8 cellular contexts compared by ENCODE assay signal in genomic region chr17:76672270-76672851, GRCh38. TPM values are rescaled to one million over a fixed set of nuclear protein-coding genes. Genes with fewer than 3 reads are reported as not detected.
DNase-seq lines count a peak whose midpoint lies in the region; ATAC-seq and TF ChIP-seq lines count a peak whose summit lies in the region.

No MANE protein-coding gene starts in this region.

- no peaks in the 10 kb centered on the region for H3K9me3 ChIP-seq in Caco-2

- no peaks in the 10 kb centered on the region for H3K36me3 ChIP-seq in Caco-2 (ENCODE audit: control insufficient read depth, insufficient read depth, low read length)

- H3K27me3 Mint-ChIP-seq in Caco-2 (ENCODE audit: insufficient read depth, unreplicated experiment) = no peaks in the 10 kb centered on the region
- peaks cover 7% of the 10 kb centered on the region for H3K27me3 Mint-ChIP-seq in dendritic cell treated with granulocyte-macrophage colony-stimulating factor and Interleukin-4, amounts not matched to agents 40 ng/mL and 50 ng/mL, for 4 days
- H3K27me3 Mint-ChIP-seq in natural killer cell treated with Interleukin-12 subunit alpha and Interleukin-12 subunit beta and Interleukin-15 and Interleukin-18, amount 100 ng/mL, for 72 hours = no peaks in the 10 kb centered on the region

- H3K4me3 Mint-ChIP-seq in Caco-2 (ENCODE audit: unreplicated experiment) = peak overlapping the region; percentile 85
- peak overlapping the region; percentile 84 for H3K4me3 Mint-ChIP-seq in dendritic cell treated with granulocyte-macrophage colony-stimulating factor and Interleukin-4, amounts not matched to agents 40 ng/mL and 50 ng/mL, for 4 days
- peak overlapping the region; percentile 84 for H3K4me3 Mint-ChIP-seq in natural killer cell treated with Interleukin-12 subunit alpha and Interleukin-12 subunit beta and Interleukin-15 and Interleukin-18, amount 100 ng/mL, for 72 hours

- ATAC-seq in natural killer cell treated with Interleukin-12 subunit alpha and Interleukin-12 subunit beta and Interleukin-15 and Interleukin-18, amount 100 ng/mL, for 72 hours = no peak
- ATAC-seq in esophagus mucosa (no peak), GM19467 (IDR thresholded peaks at IDR 0.05; ENCODE audit: unreplicated experiment) (no peak), HG02571 (IDR thresholded peaks at IDR 0.05; ENCODE audit: unreplicated experiment) (no peak)

- H3K27ac Mint-ChIP-seq in Caco-2 (ENCODE audit: unreplicated experiment) = peak overlapping the region; percentile 94
- H3K27ac Mint-ChIP-seq in dendritic cell treated with granulocyte-macrophage colony-stimulating factor and Interleukin-4, amounts not matched to agents 40 ng/mL and 50 ng/mL, for 4 days = peak overlapping the region; percentile 91
- H3K27ac Mint-ChIP-seq in natural killer cell treated with Interleukin-12 subunit alpha and Interleukin-12 subunit beta and Interleukin-15 and Interleukin-18, amount 100 ng/mL, for 72 hours = peak overlapping the region; percentile 86 to 98

- TSS peak; percentile 89 for BruUV-seq in Caco-2 (replicated peaks; lab: Mats Ljungman, UMichigan)

- H3K4me1 Mint-ChIP-seq in Caco-2 (ENCODE audit: low read depth, unreplicated experiment) = peaks cover 33% of the 10 kb centered on the region
- peaks cover 24% of the 10 kb centered on the region for H3K4me1 Mint-ChIP-seq in dendritic cell treated with granulocyte-macrophage colony-stimulating factor and Interleukin-4, amounts not matched to agents 40 ng/mL and 50 ng/mL, for 4 days (ENCODE audit: low read depth)
- H3K4me1 Mint-ChIP-seq in natural killer cell treated with Interleukin-12 subunit alpha and Interleukin-12 subunit beta and Interleukin-15 and Interleukin-18, amount 100 ng/mL, for 72 hours (ENCODE audit: low read depth in 2 of 2) = peaks cover 21 to 22% of the 10 kb centered on the region in 2 donors

- intact Hi-C loops in Caco-2 (cut with micrococcal nuclease; ENCODE audit: unreplicated experiment) = loop anchor here (5.0 kb wide), 1 partner anchor 40 kb away; the partner anchor contains the start of gene MXRA7
- intact Hi-C loops in dendritic cell treated with granulocyte-macrophage colony-stimulating factor and Interleukin-4, amounts not matched to agents 40 ng/mL and 50 ng/mL, for 4 days (cut with micrococcal nuclease) = no loop called here

- H3K9me3 Mint-ChIP-seq in Caco-2 (ENCODE audit: unreplicated experiment) = no peaks in the 10 kb centered on the region
- H3K9me3 Mint-ChIP-seq in dendritic cell treated with granulocyte-macrophage colony-stimulating factor and Interleukin-4, amounts not matched to agents 40 ng/mL and 50 ng/mL, for 4 days = no peaks in the 10 kb centered on the region
- H3K9me3 Mint-ChIP-seq in natural killer cell treated with Interleukin-12 subunit alpha and Interleukin-12 subunit beta and Interleukin-15 and Interleukin-18, amount 100 ng/mL, for 72 hours = no peaks in the 10 kb centered on the region

- peak in 1 of 2 experiments; percentile 33 for DNase-seq in Caco-2
- peak; percentile 14 for DNase-seq in NCI-H146 treated with DMSO at 0.1 percent for 48 hours (lab: John Stamatoyannopoulos, UW; ENCODE audit: unreplicated experiment)
- DNase-seq in natural killer cell treated with Interleukin-12 subunit alpha and Interleukin-12 subunit beta and Interleukin-15 and Interleukin-18, amount 100 ng/mL, for 72 hours (ENCODE audit: low spot score) = no peak
- no peak for DNase-seq in HK-2 (ENCODE audit: unreplicated experiment)

- POLR2A ChIA-PET in Caco-2 (lab: Charles Lee) = interaction anchor here (0.5 to 2.1 kb wide), 6 partner anchors 9 to 115 kb away, joined by 3 to 13 read pairs (median 4); no protein-coding TSS in a partner anchor

- peaks cover 17% of the 10 kb centered on the region for H3K36me3 Mint-ChIP-seq in Caco-2 (ENCODE audit: insufficient read depth, unreplicated experiment)
- H3K36me3 Mint-ChIP-seq in dendritic cell treated with granulocyte-macrophage colony-stimulating factor and Interleukin-4, amounts not matched to agents 40 ng/mL and 50 ng/mL, for 4 days (ENCODE audit: low read depth) = no peaks in the 10 kb centered on the region
- no peaks in the 10 kb centered on the region for H3K36me3 Mint-ChIP-seq in natural killer cell treated with Interleukin-12 subunit alpha and Interleukin-12 subunit beta and Interleukin-15 and Interleukin-18, amount 100 ng/mL, for 72 hours

- H3K4me3 ChIP-seq in Caco-2 (ENCODE audit: low read depth, low read length) = peak overlapping the region; percentile 58

- no peak for TF ChIP-seq CTCF in Caco-2 (IDR thresholded peaks at IDR 0.05; ENCODE audit: insufficient read depth in 1 of 2, low read depth in 1 of 2, low read length in 1 of 2, severe bottlenecking in 1 of 2, unreplicated experiment in 1 of 2)

- peaks cover 20% of the 10 kb centered on the region for H3K4me1 ChIP-seq in Caco-2

- H3K27me3 ChIP-seq in Caco-2 (replicated peaks; ENCODE audit: control insufficient read depth, insufficient read depth, low read length) = no peaks in the 10 kb centered on the region

- CTCF ChIA-PET in Caco-2 (lab: Charles Lee) = interaction anchor here (0.9 to 2.2 kb wide), 3 partner anchors 9 to 114 kb away, joined by 4 to 20 read pairs (median 15); no protein-coding TSS in a partner anchor

RNA-seq across cellular contexts. Expression of gene ST6GALNAC1, which starts 28.8 kb away (rescaled TPM):
- total RNA-seq in Caco-2 (2022) (1.6 and 1.7 TPM in 2 replicates), esophagus mucosa (16.9 TPM)
- not detected for total RNA-seq in natural killer cell treated with Interleukin-12 subunit alpha and Interleukin-12 subunit beta and Interleukin-15 and Interleukin-18, amount 100 ng/mL, for 72 hours

RNA-seq across cellular contexts. Expression of gene MXRA7, which starts 38.4 kb away (rescaled TPM):
- total RNA-seq in Caco-2 (2022) = 66.8 and 70.2 TPM in 2 replicates
- total RNA-seq in natural killer cell treated with Interleukin-12 subunit alpha and Interleukin-12 subunit beta and Interleukin-15 and Interleukin-18, amount 100 ng/mL, for 72 hours = 10 to 100 TPM; 18.1 to 19.4 TPM
- total RNA-seq in esophagus mucosa = 32.3 TPM

RNA-seq across cellular contexts. Expression of gene JMJD6, which starts 54.0 kb away (rescaled TPM):
- total RNA-seq in Caco-2 (2022) = 37.4 and 48.2 TPM in 2 replicates
- 10 to 100 TPM; 74.3 to 97.1 TPM for total RNA-seq in natural killer cell treated with Interleukin-12 subunit alpha and Interleukin-12 subunit beta and Interleukin-15 and Interleukin-18, amount 100 ng/mL, for 72 hours
- total RNA-seq in esophagus mucosa = 11.0 TPM

RNA-seq across cellular contexts. Expression of gene METTL23, which starts 54.3 kb away (rescaled TPM):
- total RNA-seq in Caco-2 (2022) (37.7 and 38.8 TPM in 2 replicates), esophagus mucosa (17.8 TPM)
- 10 to 100 TPM; 26.4 to 37.0 TPM for total RNA-seq in natural killer cell treated with Interleukin-12 subunit alpha and Interleukin-12 subunit beta and Interleukin-15 and Interleukin-18, amount 100 ng/mL, for 72 hours
